ENCODE assay signal across 12 cellular contexts in genomic region chr12:64631197-64631596, GRCh38. TPM values are rescaled to one million over a fixed set of nuclear protein-coding genes. Genes with fewer than 3 reads are reported as not detected.
DNase-seq lines count a peak whose midpoint lies in the region; ATAC-seq and TF ChIP-seq lines count a peak whose summit lies in the region.
"Had no signal": no experiment of that assay in that cellular context is flagged by ENCODE, and none has a peak within 500 bp of the region (broad histone marks: within the 10 kb centered on the region; RNA-seq: fewer than 3 reads in every experiment).

No MANE protein-coding gene starts in this region.

- no peak overlapping the region for H3K4me3 Mint-ChIP-seq in activated T-cell treated with anti-CD3 and anti-CD28 coated beads, Interleukin-2, amount 50 U/mL, for 72 hours
- H3K4me3 Mint-ChIP-seq in activated T-helper 17 cell treated with anti-CD3 and anti-CD28 coated beads, Interleukin-2, amount 50 U/mL, for 72 hours = peak overlapping the region; percentile 9
- no peak overlapping the region for H3K4me3 Mint-ChIP-seq in stimulated activated naive CD8-positive, alpha-beta T cell treated with anti-CD3 and anti-CD28 coated beads, Interleukin-15, amount 100 ng/mL, for 72 hours

- no peak for TF ChIP-seq CTCF in GM10266 (IDR thresholded peaks at IDR 0.05; ENCODE audit: control insufficient read depth, insufficient read depth, low read depth, missing control alignments)

- H3K9me3 Mint-ChIP-seq in activated T-cell treated with anti-CD3 and anti-CD28 coated beads, Interleukin-2, amount 50 U/mL, for 72 hours = peaks cover 4 to 5% of the 10 kb centered on the region in 2 donors
- H3K9me3 Mint-ChIP-seq in activated T-helper 17 cell treated with anti-CD3 and anti-CD28 coated beads, Interleukin-2, amount 50 U/mL, for 72 hours = peaks cover 6% of the 10 kb centered on the region
- peaks cover 11 to 21% of the 10 kb centered on the region in 2 donors for H3K9me3 Mint-ChIP-seq in stimulated activated naive CD8-positive, alpha-beta T cell treated with anti-CD3 and anti-CD28 coated beads, Interleukin-15, amount 100 ng/mL, for 72 hours

- H3K27me3 Mint-ChIP-seq in activated T-cell treated with anti-CD3 and anti-CD28 coated beads, Interleukin-2, amount 50 U/mL, for 72 hours (ENCODE audit: low read depth) = no peaks in the 10 kb centered on the region
- no peaks in the 10 kb centered on the region for H3K27me3 Mint-ChIP-seq in activated T-helper 17 cell treated with anti-CD3 and anti-CD28 coated beads, Interleukin-2, amount 50 U/mL, for 72 hours
- no peaks in the 10 kb centered on the region for H3K27me3 Mint-ChIP-seq in stimulated activated naive CD8-positive, alpha-beta T cell treated with anti-CD3 and anti-CD28 coated beads, Interleukin-15, amount 100 ng/mL, for 72 hours

- ATAC-seq in activated T-cell treated with anti-CD3 and anti-CD28 coated beads, Interleukin-2, amount 50 U/mL, for 72 hours (replicated peaks in 1 of 2) = peak; percentile 68 to 69
- peak; percentile 60 for ATAC-seq in HG02678 (IDR thresholded peaks at IDR 0.05; ENCODE audit: unreplicated experiment)
- peak; percentile 44 for ATAC-seq in activated T-helper 17 cell treated with anti-CD3 and anti-CD28 coated beads, Interleukin-2, amount 50 U/mL, for 72 hours (replicated peaks)
- peak; percentile 62 for ATAC-seq in stimulated activated naive CD8-positive, alpha-beta T cell treated with anti-CD3 and anti-CD28 coated beads, Interleukin-15, amount 100 ng/mL, for 72 hours

- DNase-seq in activated T-cell treated with anti-CD3 and anti-CD28 coated beads, Interleukin-2, amount 50 U/mL, for 72 hours = no peak
- DNase-seq in activated T-cell treated with anti-CD3 and anti-CD28 coated beads, Interleukin-2, amount 50 U/mL, for 1 hour = no peak
- DNase-seq in stimulated activated naive CD8-positive, alpha-beta T cell treated with anti-CD3 and anti-CD28 coated beads, Interleukin-15, amount 100 ng/mL, for 72 hours = no peak
- DNase-seq in C1 segment of cervical spinal cord (lab: John Stamatoyannopoulos, UW) (no peak), GM10266 (ENCODE audit: extremely low spot score) (no peak)
- no peak for DNase-seq in activated CD8-positive, alpha-beta memory T cell treated with anti-CD3 and anti-CD28 coated beads for 24 hours
- DNase-seq: HCEC 1CT, midbrain, NCI-H510A, right lobe of liver had no signal

- H3K36me3 Mint-ChIP-seq in activated T-cell treated with anti-CD3 and anti-CD28 coated beads, Interleukin-2, amount 50 U/mL, for 72 hours (ENCODE audit: insufficient read depth in 2 of 2) = peaks cover 20 to 30% of the 10 kb centered on the region in 2 donors
- peaks cover 63% of the 10 kb centered on the region for H3K36me3 Mint-ChIP-seq in activated T-helper 17 cell treated with anti-CD3 and anti-CD28 coated beads, Interleukin-2, amount 50 U/mL, for 72 hours (ENCODE audit: low read depth)

- peak overlapping the region; percentile 70 for H3K27ac Mint-ChIP-seq in activated T-cell treated with anti-CD3 and anti-CD28 coated beads, Interleukin-2, amount 50 U/mL, for 72 hours
- peak overlapping the region; percentile 30 for H3K27ac Mint-ChIP-seq in activated T-helper 17 cell treated with anti-CD3 and anti-CD28 coated beads, Interleukin-2, amount 50 U/mL, for 72 hours
- H3K27ac Mint-ChIP-seq in stimulated activated naive CD8-positive, alpha-beta T cell treated with anti-CD3 and anti-CD28 coated beads, Interleukin-15, amount 100 ng/mL, for 72 hours = peak overlapping the region in 1 of 2 donors; percentile 15

- peaks cover 68% of the 10 kb centered on the region for H3K4me1 Mint-ChIP-seq in activated T-cell treated with anti-CD3 and anti-CD28 coated beads, Interleukin-2, amount 50 U/mL, for 72 hours (ENCODE audit: low read depth)
- peaks cover 51% of the 10 kb centered on the region for H3K4me1 Mint-ChIP-seq in activated T-helper 17 cell treated with anti-CD3 and anti-CD28 coated beads, Interleukin-2, amount 50 U/mL, for 72 hours
- peaks cover 63% of the 10 kb centered on the region for H3K4me1 Mint-ChIP-seq in stimulated activated naive CD8-positive, alpha-beta T cell treated with anti-CD3 and anti-CD28 coated beads, Interleukin-15, amount 100 ng/mL, for 72 hours

RNA-seq across cellular contexts. Expression of gene RASSF3, which starts 20.9 kb away (rescaled TPM):
- total RNA-seq in activated T-cell treated with anti-CD3 and anti-CD28 coated beads, Interleukin-2, amount 50 U/mL, for 72 hours = 10 to 100 TPM; 40.3 to 42.4 TPM
- total RNA-seq in activated T-helper 17 cell treated with anti-CD3 and anti-CD28 coated beads, Interleukin-2, amount 50 U/mL, for 72 hours = 10 to 100 TPM; 31.0 to 43.9 TPM
